ENCODE assay signal across 6 cellular contexts in genomic region chr5:166926806-166927475, GRCh38. TPM values are rescaled to one million over a fixed set of nuclear protein-coding genes. Genes with fewer than 3 reads are reported as not detected.
"Had no signal": no experiment of that assay in that cellular context is flagged by ENCODE, and none has a peak within 500 bp of the region (broad histone marks: within the 10 kb centered on the region; RNA-seq: fewer than 3 reads in every experiment).

No MANE protein-coding gene starts in this region.

RNA-seq across cellular contexts. Expression of gene TENM2, which starts 51.9 kb away (rescaled TPM):
- total RNA-seq: activated B cell treated with CpG ODN at 0.5 μM for 24 hours; activated CD4-positive, alpha-beta memory T cell treated with anti-CD3 and anti-CD28 coated beads for 36 hours; activated CD4-positive, alpha-beta T cell treated with anti-CD3 and anti-CD28 coated beads, Interleukin-2, amount 10 ng/mL, durations not matched to agents 24 days and 14 days; activated CD8-positive, alpha-beta T cell treated with anti-CD3 and anti-CD28 coated beads for 36 hours; activated naive CD4-positive, alpha-beta T cell treated with anti-CD3 and anti-CD28 coated beads for 36 hours; activated T-helper 1 cell treated with anti-CD3 and anti-CD28 coated beads, Interleukin-12 subunit alpha, Interleukin-12 subunit beta, Interleukin-2, Interleukin-4 antibody, amounts not matched to agents 30 ng/mL and 10 ng/mL and 1 ng/mL, durations not matched to agents 14 hours and 24 hours and 36 hours had no signal
